Comparison of ENCODE assay signal across 1 cellular context in genomic region chr2:207156451-207157161, GRCh38.
TF ChIP-seq lines count a peak whose summit lies in the region.

No MANE protein-coding gene starts in this region.

TF ChIP-seq in HepG2, 621 proteins besides CTCF, POLR2A, EP300 and RAD21 (continued from another document):
- TF ChIP-seq AKNA (CRISPR knock-in tag; IDR thresholded peaks at IDR 0.05; ENCODE audit: borderline replicate concordance) = no peak
- TF ChIP-seq ZNF20 (CRISPR knock-in tag; IDR thresholded peaks at IDR 0.05) = no peak
